ENCODE assay signal across 10 cellular contexts in genomic region chr16:73949574-73950348, GRCh38.
DNase-seq lines count a peak whose midpoint lies in the region; ATAC-seq and TF ChIP-seq lines count a peak whose summit lies in the region.
"Had no signal": no experiment of that assay in that cellular context is flagged by ENCODE, and none has a peak within 500 bp of the region (broad histone marks: within the 10 kb centered on the region; RNA-seq: fewer than 3 reads in every experiment).

No MANE protein-coding gene starts in this region.

- intact Hi-C loops in adrenal gland (cut with DNase I): no loop called here
- intact Hi-C loops in left ventricle myocardium superior (cut with micrococcal nuclease): no loop called here

- WGBS in adrenal gland, 4 donors: 54 to 61% (median 58%) methylated on average over 7 of the region's 7 CpGs

- peak; percentile 20 for DNase-seq in NCI-H2107 treated with DMSO at 0.1 percent for 48 hours (lab: John Stamatoyannopoulos, UW; ENCODE audit: unreplicated experiment)
- no peak for DNase-seq in NCI-H2107 (lab: John Stamatoyannopoulos, UW)
- DNase-seq in adrenal gland: peak in 6 of 7 donors; percentile 22 to 56 (median 52)
- DNase-seq in left ventricle myocardium superior: no peak
- DNase-seq in cerebellar nuclear complex (lab: John Stamatoyannopoulos, UW): no peak
- no peak for DNase-seq in COR-L47 (lab: John Stamatoyannopoulos, UW)
- DNase-seq in activated naive CD4-positive, alpha-beta T cell treated with anti-CD3 and anti-CD28 coated beads, Interleukin-2, amount 50 U/mL, for 72 hours (ENCODE audit: low spot score in 2 of 2): no peak
- DNase-seq: NCI-H2227 treated with DMSO at 0.1 percent for 48 hours had no signal

- H3K9ac ChIP-seq in subcutaneous abdominal adipose tissue (ENCODE audit: low read length in 5 of 5): no peak overlapping the region
- H3K9ac ChIP-seq: BLaER1 treated with 17β-estradiol and CSF1 and Interleukin-3, amounts not matched to agents 10 nM and 100 nM had no signal

- H3K27ac ChIP-seq in adrenal gland (no peak overlapping the region), subcutaneous abdominal adipose tissue (ENCODE audit: low read depth, low read length) (peak overlapping the region; percentile 4)
- H3K27ac ChIP-seq: BLaER1 treated with 17β-estradiol and CSF1 and Interleukin-3, amounts not matched to agents 10 nM and 100 nM had no signal

- TF ChIP-seq CTCF in adrenal gland (IDR thresholded peaks at IDR 0.05): no peak

- H3K27me3 ChIP-seq in adrenal gland (no peaks in the 10 kb centered on the region), subcutaneous abdominal adipose tissue (ENCODE audit: control insufficient read depth in 5 of 5, insufficient read depth in 4 of 5, low read length in 5 of 5) (peaks cover 0 to 8% (median 0%) of the 10 kb centered on the region in 5 donors)
- H3K27me3 ChIP-seq: BLaER1 treated with 17β-estradiol and CSF1 and Interleukin-3, amounts not matched to agents 10 nM and 100 nM had no signal

- H3K4me1 ChIP-seq in adrenal gland (replicated peaks in 1 of 2) (peaks cover 4% of the 10 kb centered on the region in 2 donors), subcutaneous abdominal adipose tissue (ENCODE audit: control insufficient read depth in 5 of 5, insufficient read depth in 5 of 5, low read length in 5 of 5) (peaks cover 3 to 14% (median 8%) of the 10 kb centered on the region in 5 donors)

- no peaks in the 10 kb centered on the region for H3K36me3 Mint-ChIP-seq in activated naive CD4-positive, alpha-beta T cell treated with anti-CD3 and anti-CD28 coated beads, Interleukin-2, amount 50 U/mL, for 72 hours

- H3K9me3 ChIP-seq in adrenal gland (replicated peaks in 1 of 3) (no peaks in the 10 kb centered on the region), subcutaneous abdominal adipose tissue (ENCODE audit: control insufficient read depth in 5 of 5, low read length in 5 of 5) (no peaks in the 10 kb centered on the region)
- H3K9me3 ChIP-seq: BLaER1 treated with 17β-estradiol and CSF1 and Interleukin-3, amounts not matched to agents 10 nM and 100 nM had no signal

- peak; percentile 69 for ATAC-seq in left ventricle myocardium superior
- no peak for ATAC-seq in activated naive CD4-positive, alpha-beta T cell treated with anti-CD3 and anti-CD28 coated beads, Interleukin-2, amount 50 U/mL, for 72 hours

- H3K36me3 ChIP-seq in adrenal gland (replicated peaks in 1 of 2) (no peaks in the 10 kb centered on the region), subcutaneous abdominal adipose tissue (ENCODE audit: control insufficient read depth in 5 of 5, insufficient read depth in 5 of 5, low read length in 5 of 5) (no peaks in the 10 kb centered on the region)
- H3K36me3 ChIP-seq: BLaER1 treated with 17β-estradiol and CSF1 and Interleukin-3, amounts not matched to agents 10 nM and 100 nM had no signal

- peak in 1 of 2 donors; percentile 31 for TF ChIP-seq POLR2A in adrenal gland (IDR thresholded peaks at IDR 0.05)

- H3K4me3 ChIP-seq in adrenal gland: no peak overlapping the region
- H3K4me3 ChIP-seq in subcutaneous abdominal adipose tissue (ENCODE audit: low read depth in 1 of 5, low read length in 5 of 5): peak overlapping the region in 2 of 5 donors; percentile 12 to 26
- H3K4me3 ChIP-seq: BLaER1 treated with 17β-estradiol and CSF1 and Interleukin-3, amounts not matched to agents 10 nM and 100 nM had no signal

- H3K27ac Mint-ChIP-seq in activated naive CD4-positive, alpha-beta T cell treated with anti-CD3 and anti-CD28 coated beads, Interleukin-2, amount 50 U/mL, for 72 hours: no peak overlapping the region

- H3K9me3 Mint-ChIP-seq in activated naive CD4-positive, alpha-beta T cell treated with anti-CD3 and anti-CD28 coated beads, Interleukin-2, amount 50 U/mL, for 72 hours: no peaks in the 10 kb centered on the region

Comparison
In these comparisons a context has a peak if more than half of its experiments do, and no peak if none do; other contexts are left out.
1. DNase-seq: peak in NCI-H2107 treated with DMSO at 0.1 percent for 48 hours (single experiment) and adrenal gland (6 of 7); none in NCI-H2107 (single experiment), left ventricle myocardium superior (single experiment), cerebellar nuclear complex (0 of 2), COR-L47 (single experiment) and activated naive CD4-positive, alpha-beta T cell treated with anti-CD3 and anti-CD28 coated beads, Interleukin-2, amount 50 U/mL, for 72 hours (0 of 2).